In the genomic region with DNA sequence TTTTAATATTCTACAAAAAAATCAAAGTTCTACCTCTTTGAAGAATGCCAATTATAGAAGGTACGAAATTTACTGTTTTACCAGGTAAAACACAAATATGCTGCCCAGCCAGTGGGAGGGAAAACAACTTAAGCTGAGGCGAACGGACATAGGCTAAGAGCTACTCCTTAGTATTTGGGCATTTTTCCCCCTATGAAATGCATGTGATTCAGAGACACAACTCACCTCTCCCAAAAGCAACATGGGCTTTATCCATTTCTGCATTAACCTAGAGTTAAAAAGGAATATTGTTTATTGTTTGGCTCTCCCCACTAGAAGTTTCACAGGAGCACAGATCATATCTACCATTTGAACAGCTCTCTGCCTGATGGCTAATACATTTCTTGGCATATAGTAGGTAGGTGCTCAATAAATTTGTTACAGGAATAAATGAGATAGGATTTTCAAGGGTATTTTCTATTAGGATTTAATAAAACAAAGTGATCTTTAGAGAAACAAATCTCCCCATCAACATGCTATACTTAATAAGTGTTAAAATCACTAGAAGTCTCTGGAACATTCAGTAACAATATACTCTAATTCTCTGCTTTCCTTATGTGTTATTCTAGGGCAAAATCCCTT, we compare ENCODE assay signal across 1 cellular context.
TF ChIP-seq lines count a peak whose summit lies in the region.

No MANE protein-coding gene starts in this region.

TF ChIP-seq in HepG2, 621 proteins besides CTCF, POLR2A, EP300 and RAD21:
- TF ChIP-seq AGO2 (optimal IDR thresholded peaks at IDR 0.05; ENCODE audit: low read depth, low read length) = peak; percentile 55
- no peak for TF ChIP-seq ZIK1 (CRISPR knock-in tag; IDR thresholded peaks at IDR 0.05; ENCODE audit: borderline replicate concordance, low read depth)
- no peak for TF ChIP-seq SRF (IDR thresholded peaks at IDR 0.05; ENCODE audit: low read depth, low read length)
- TF ChIP-seq ISL2 (CRISPR knock-in tag; IDR thresholded peaks at IDR 0.05) = no peak
- no peak for TF ChIP-seq CHD4 (IDR thresholded peaks at IDR 0.05; ENCODE audit: borderline replicate concordance, low read length)
- TF ChIP-seq RBM22 (optimal IDR thresholded peaks at IDR 0.05; ENCODE audit: low read length) = peak; percentile 51
